11 cellular contexts compared by ENCODE assay signal in genomic region chr17:15091825-15092224, GRCh38.
DNase-seq lines count a peak whose midpoint lies in the region; ATAC-seq and TF ChIP-seq lines count a peak whose summit lies in the region.
"Had no signal": no experiment of that assay in that cellular context is flagged by ENCODE, and none has a peak within 500 bp of the region (broad histone marks: within the 10 kb centered on the region; RNA-seq: fewer than 3 reads in every experiment).

No MANE protein-coding gene starts in this region.

- intact Hi-C loops in thyroid gland (cut with DNase I), result no loop called here

- no peak for TF ChIP-seq POLR2A in thyroid gland (IDR thresholded peaks at IDR 0.05)

- H3K4me1 ChIP-seq in thyroid gland, result no peaks in the 10 kb centered on the region
- H3K4me1 ChIP-seq: transverse colon had no signal

- no peaks in the 10 kb centered on the region for H3K27me3 ChIP-seq in WERI-Rb-1 (ENCODE audit: insufficient read depth, low read depth, severe bottlenecking)
- no peaks in the 10 kb centered on the region for H3K27me3 ChIP-seq in thyroid gland
- H3K27me3 ChIP-seq: transverse colon had no signal

- DNase-seq in DMS 273 (lab: John Stamatoyannopoulos, UW; ENCODE audit: unreplicated experiment) (peak; percentile 18), KBM-7 (peak; percentile 7), WERI-Rb-1 (peak; percentile 24), left lobe of liver (ENCODE audit: low spot score) (no peak), germinal center (ENCODE audit: low spot score) (no peak), CD1c-positive myeloid dendritic cell (ENCODE audit: extremely low spot score) (no peak), thyroid gland (no peak)
- DNase-seq: hypothalamus; NK-92 treated with Interleukin-12 subunit alpha and Interleukin-12 subunit beta, amount 100 ng/mL, for 24 hours; transverse colon had no signal

- peak; percentile 67 for ATAC-seq in left lobe of liver
- ATAC-seq in GM18498 (IDR thresholded peaks at IDR 0.05; ENCODE audit: unreplicated experiment), result no peak

- H3K4me3 ChIP-seq in WERI-Rb-1 (ENCODE audit: low read depth, low read length) (no peak overlapping the region), thyroid gland (replicated peaks in 1 of 3) (no peak overlapping the region)
- H3K4me3 ChIP-seq: transverse colon had no signal

- no peaks in the 10 kb centered on the region for H3K36me3 ChIP-seq in WERI-Rb-1
- no peaks in the 10 kb centered on the region for H3K36me3 ChIP-seq in thyroid gland
- H3K36me3 ChIP-seq: transverse colon had no signal

- H3K27ac ChIP-seq in WERI-Rb-1, result no peak overlapping the region
- no peak overlapping the region for H3K27ac ChIP-seq in thyroid gland
- H3K27ac ChIP-seq: transverse colon had no signal

- WGBS in thyroid gland, 2 donors, result 83 to 85% methylated on average over 2 of the region's 2 CpGs

- TF ChIP-seq CTCF in WERI-Rb-1 (IDR thresholded peaks at IDR 0.05; ENCODE audit: low read depth, low read length) (peak; percentile 59), thyroid gland (IDR thresholded peaks at IDR 0.05) (no peak)

- H3K9me3 ChIP-seq in WERI-Rb-1 (ENCODE audit: severe bottlenecking), result no peaks in the 10 kb centered on the region
- H3K9me3 ChIP-seq in thyroid gland, result no peaks in the 10 kb centered on the region
- H3K9me3 ChIP-seq: transverse colon had no signal

- in situ Hi-C loops in KBM-7 (cut with MboI; ENCODE audit: low pct_unique_long_range_greater_than_20kb, low sequenced_read_pairs), result no loop called here

Comparison
In these comparisons a context has a peak if more than half of its experiments do, and no peak if none do; other contexts are left out.
1. DNase-seq: peak in DMS 273 (single experiment), KBM-7 (single experiment) and WERI-Rb-1 (single experiment); none in left lobe of liver (single experiment), germinal center (single experiment), CD1c-positive myeloid dendritic cell (single experiment) and thyroid gland (0 of 2).